Comparison of ENCODE assay signal across 24 cellular contexts in genomic region chr9:91025856-91026255, GRCh38.
DNase-seq lines count a peak whose midpoint lies in the region; FAIRE-seq and TF ChIP-seq lines count a peak whose summit lies in the region.
"Had no signal": no experiment of that assay in that cellular context is flagged by ENCODE, and none has a peak within 500 bp of the region (broad histone marks: within the 10 kb centered on the region; RNA-seq: fewer than 3 reads in every experiment).

No MANE protein-coding gene starts in this region.

- peak; percentile 48 for DNase-seq in activated CD4-positive, alpha-beta T cell treated with anti-CD3 and anti-CD28 coated beads, Interleukin-2, amount 10 ng/mL, durations not matched to agents 24 days and 14 days
- DNase-seq in activated CD4-positive, alpha-beta T cell treated with anti-CD3 and anti-CD28 coated beads, Interleukin-2, amount 50 U/mL, for 4 hours: no peak
- DNase-seq in coronary artery (ENCODE audit: low spot score) (peak; percentile 24), kidney (peak; percentile 26), nephron progenitor cell (no peak), NCI-H524 treated with DMSO at 0.1 percent for 48 hours (lab: John Stamatoyannopoulos, UW) (no peak), dermis blood vessel endothelial cell (no peak), EL (no peak)
- DNase-seq: CD4-positive, alpha-beta T cell; CD8-positive, alpha-beta memory T cell; DMS 273 treated with DMSO at 0.1 percent for 48 hours; DMS79; GF-D8; GOT3; H7; HCEC 1CT had no signal

- no peak overlapping the region for H3K27ac Mint-ChIP-seq in activated CD4-positive, alpha-beta T cell treated with anti-CD3 and anti-CD28 coated beads, Interleukin-2, amount 10 ng/mL, durations not matched to agents 24 days and 14 days
- peak overlapping the region; percentile 47 for H3K27ac Mint-ChIP-seq in nephron progenitor cell
- H3K27ac Mint-ChIP-seq: B cell; CD4-positive, alpha-beta T cell; CD8-positive, alpha-beta memory T cell had no signal

- H3K4me1 Mint-ChIP-seq in activated CD4-positive, alpha-beta T cell treated with anti-CD3 and anti-CD28 coated beads, Interleukin-2, amount 10 ng/mL, durations not matched to agents 24 days and 14 days: peaks cover 5% of the 10 kb centered on the region
- peaks cover 3% of the 10 kb centered on the region for H3K4me1 Mint-ChIP-seq in nephron progenitor cell
- H3K4me1 Mint-ChIP-seq: B cell; CD8-positive, alpha-beta memory T cell had no signal

- no peaks in the 10 kb centered on the region for H3K36me3 ChIP-seq in kidney (ENCODE audit: control insufficient read depth in 1 of 2, insufficient read depth in 2 of 2, low read length in 2 of 2)
- H3K36me3 ChIP-seq: BLaER1 had no signal

- no peaks in the 10 kb centered on the region for H3K36me3 Mint-ChIP-seq in activated CD4-positive, alpha-beta T cell treated with anti-CD3 and anti-CD28 coated beads, Interleukin-2, amount 10 ng/mL, durations not matched to agents 24 days and 14 days (ENCODE audit: low read depth)
- H3K36me3 Mint-ChIP-seq in nephron progenitor cell (ENCODE audit: low read depth): no peaks in the 10 kb centered on the region
- H3K36me3 Mint-ChIP-seq: CD8-positive, alpha-beta memory T cell had no signal

- intact Hi-C loops in activated CD4-positive, alpha-beta T cell treated with anti-CD3 and anti-CD28 coated beads, Interleukin-2, amount 10 ng/mL, durations not matched to agents 24 days and 14 days (cut with micrococcal nuclease): no loop called here
- intact Hi-C loops in kidney (cut with DNase I): no loop called here

- H3K9me3 Mint-ChIP-seq in activated CD4-positive, alpha-beta T cell treated with anti-CD3 and anti-CD28 coated beads, Interleukin-2, amount 10 ng/mL, durations not matched to agents 24 days and 14 days: peaks cover 7% of the 10 kb centered on the region
- peaks cover 6% of the 10 kb centered on the region for H3K9me3 Mint-ChIP-seq in nephron progenitor cell
- H3K9me3 Mint-ChIP-seq: CD4-positive, alpha-beta T cell; CD8-positive, alpha-beta memory T cell had no signal

- H3K9ac ChIP-seq in kidney (ENCODE audit: low read length in 2 of 2): no peak overlapping the region
- H3K9ac ChIP-seq: BLaER1 had no signal

- no peaks in the 10 kb centered on the region for H3K4me1 ChIP-seq in kidney (ENCODE audit: control insufficient read depth in 1 of 2, insufficient read depth in 1 of 2, low read depth in 1 of 2, low read length in 2 of 2)
- H3K4me1 ChIP-seq: BLaER1 had no signal

- H3K9me3 ChIP-seq in kidney (ENCODE audit: control insufficient read depth in 1 of 2, low read length in 2 of 2): no peaks in the 10 kb centered on the region

- no peak overlapping the region for H3K4me3 Mint-ChIP-seq in activated CD4-positive, alpha-beta T cell treated with anti-CD3 and anti-CD28 coated beads, Interleukin-2, amount 10 ng/mL, durations not matched to agents 24 days and 14 days
- no peak overlapping the region for H3K4me3 Mint-ChIP-seq in nephron progenitor cell
- H3K4me3 Mint-ChIP-seq: B cell; CD4-positive, alpha-beta T cell; CD8-positive, alpha-beta memory T cell had no signal

- H3K27ac ChIP-seq in coronary artery (no peak overlapping the region), kidney (ENCODE audit: low read depth in 2 of 2, low read length in 2 of 2) (no peak overlapping the region)
- H3K27ac ChIP-seq: 22Rv1, BLaER1, C4-2B had no signal

- TF ChIP-seq CTCF in coronary artery (IDR thresholded peaks at IDR 0.05) (no peak), kidney (IDR thresholded peaks at IDR 0.05; ENCODE audit: borderline replicate concordance, extremely low read depth, insufficient read depth) (no peak), nephron progenitor cell (IDR thresholded peaks at IDR 0.05) (no peak)

- FAIRE-seq in kidney (lab: Jason Lieb, UNC): no peak
- FAIRE-seq: A204.1, D721Med, GM12891, GM18507 had no signal

- H3K4me3 ChIP-seq in coronary artery (no peak overlapping the region), kidney (ENCODE audit: low read length in 2 of 2) (no peak overlapping the region)
- H3K4me3 ChIP-seq: BLaER1 had no signal

- H3K27me3 Mint-ChIP-seq in activated CD4-positive, alpha-beta T cell treated with anti-CD3 and anti-CD28 coated beads, Interleukin-2, amount 10 ng/mL, durations not matched to agents 24 days and 14 days: peaks cover 10% of the 10 kb centered on the region
- H3K27me3 Mint-ChIP-seq in nephron progenitor cell (ENCODE audit: low read depth, poor library complexity): peaks cover 7% of the 10 kb centered on the region

Comparison
In these comparisons a context has a peak if more than half of its experiments do, and no peak if none do; other contexts are left out.
1. DNase-seq: peak in activated CD4-positive, alpha-beta T cell treated with anti-CD3 and anti-CD28 coated beads, Interleukin-2, amount 10 ng/mL, durations not matched to agents 24 days and 14 days (single experiment), coronary artery (single experiment) and kidney (single experiment); none in activated CD4-positive, alpha-beta T cell treated with anti-CD3 and anti-CD28 coated beads, Interleukin-2, amount 50 U/mL, for 4 hours (0 of 2), nephron progenitor cell (single experiment), NCI-H524 treated with DMSO at 0.1 percent for 48 hours (single experiment), dermis blood vessel endothelial cell (single experiment) and EL (single experiment).